Comparison of ENCODE assay signal across 11 cellular contexts in genomic region chr9:91253488-91253887, GRCh38.
DNase-seq lines count a peak whose midpoint lies in the region; ATAC-seq and TF ChIP-seq lines count a peak whose summit lies in the region.
"Had no signal": no experiment of that assay in that cellular context is flagged by ENCODE, and none has a peak within 500 bp of the region (broad histone marks: within the 10 kb centered on the region; RNA-seq: fewer than 3 reads in every experiment).

No MANE protein-coding gene starts in this region.

- H3K36me3 ChIP-seq in IMR-90 (ENCODE audit: control insufficient read depth, insufficient read depth, low read length) (no peaks in the 10 kb centered on the region), mesendoderm (ENCODE audit: control insufficient read depth, insufficient read depth, low read length) (no peaks in the 10 kb centered on the region)
- H3K36me3 ChIP-seq: SJSA1 had no signal

- CTCF ChIA-PET in IMR-90 (lab: Yijun Ruan, JAX), result interaction anchor here (0.9 kb wide), 1 partner anchor 15 kb away, joined by 5 read pairs; no protein-coding TSS in a partner anchor

- H3K4me3 Mint-ChIP-seq in activated CD4-positive, alpha-beta T cell treated with anti-CD3 and anti-CD28 coated beads, Interleukin-2, amount 10 ng/mL, durations not matched to agents 24 days and 14 days, result no peak overlapping the region
- H3K4me3 Mint-ChIP-seq: activated naive CD8-positive, alpha-beta T cell had no signal

- H2BK5ac ChIP-seq in IMR-90 (ENCODE audit: low read depth, low read length, poor library complexity, severe bottlenecking), result no peak overlapping the region
- no peak overlapping the region for H2BK5ac ChIP-seq in mesendoderm (ENCODE audit: low read length)

- peaks cover 20% of the 10 kb centered on the region for H3K36me3 Mint-ChIP-seq in activated CD4-positive, alpha-beta T cell treated with anti-CD3 and anti-CD28 coated beads, Interleukin-2, amount 10 ng/mL, durations not matched to agents 24 days and 14 days (ENCODE audit: low read depth)

- no peak overlapping the region for H4K91ac ChIP-seq in IMR-90 (ENCODE audit: insufficient read depth, low read depth, low read length)

- H3K4me3 ChIP-seq in IMR-90 (ENCODE audit: insufficient read depth, low read depth, low read length) (no peak overlapping the region), mesendoderm (ENCODE audit: low read length) (no peak overlapping the region)
- H3K4me3 ChIP-seq: SJSA1, skin epidermis had no signal

- no TSS peak for BruUV-seq in IMR-90 (replicated peaks; lab: Mats Ljungman, UMichigan)

- H3K27me3 ChIP-seq in IMR-90 (ENCODE audit: control insufficient read depth, insufficient read depth, low read length) (no peaks in the 10 kb centered on the region), mesendoderm (ENCODE audit: insufficient read depth, low read length, poor library complexity) (no peaks in the 10 kb centered on the region)
- H3K27me3 ChIP-seq: SJSA1 had no signal

- no peak overlapping the region for H2AK5ac ChIP-seq in IMR-90 (ENCODE audit: low read depth, low read length)
- no peak overlapping the region for H2AK5ac ChIP-seq in mesendoderm (ENCODE audit: low read length)

- no peak for TF ChIP-seq CTCF in IMR-90 (conservative IDR thresholded peaks at IDR 0.05; ENCODE audit: low read depth, low read length)

- H3K9me1 ChIP-seq in IMR-90 (ENCODE audit: insufficient read depth, low read length), result peaks cover 10% of the 10 kb centered on the region

- intact Hi-C loops in IMR-90 (cut with micrococcal nuclease), result no loop called here
- intact Hi-C loops in activated CD4-positive, alpha-beta T cell treated with anti-CD3 and anti-CD28 coated beads, Interleukin-2, amount 10 ng/mL, durations not matched to agents 24 days and 14 days (cut with micrococcal nuclease), result loop anchor here (2.0 to 5.0 kb wide), 2 partner anchors 91 to 217 kb away; no protein-coding TSS in a partner anchor

- peak; percentile 34 for TF ChIP-seq RAD21 in IMR-90 (IDR thresholded peaks at IDR 0.05; ENCODE audit: low read length)

- no peak for DNase-seq in activated CD4-positive, CD25-positive, alpha-beta regulatory T cell (lab: John Stamatoyannopoulos, UW)
- DNase-seq in IMR-90 (peak; percentile 31), mesendoderm (peak; percentile 90), cerebellum (ENCODE audit: low spot score) (no peak)
- DNase-seq in activated CD4-positive, alpha-beta T cell treated with anti-CD3 and anti-CD28 coated beads, Interleukin-2, amount 10 ng/mL, durations not matched to agents 24 days and 14 days, result peak; percentile 88

- no peak overlapping the region for H3K14ac ChIP-seq in IMR-90 (replicated peaks; ENCODE audit: low read depth, low read length)

- no peak overlapping the region for H3K23ac ChIP-seq in IMR-90 (ENCODE audit: low read depth, low read length)
- no peak overlapping the region for H3K23ac ChIP-seq in mesendoderm (ENCODE audit: low read length)

- H2BK120ac ChIP-seq in IMR-90 (ENCODE audit: low read depth, low read length) (no peak overlapping the region), mesendoderm (ENCODE audit: low read depth, low read length) (no peak overlapping the region)

- no peak overlapping the region for H2AFZ ChIP-seq in IMR-90 (replicated peaks; ENCODE audit: low read length, poor library complexity)

- H3K79me1 ChIP-seq in IMR-90 (ENCODE audit: low read depth in 1 of 2, low read length in 2 of 2), result peaks cover 0 to 9% of the 10 kb centered on the region in 2 experiments; a peak in 1 of 4 replicates
- no peaks in the 10 kb centered on the region for H3K79me1 ChIP-seq in mesendoderm (ENCODE audit: low read length)

- H4K8ac ChIP-seq in IMR-90 (ENCODE audit: low read depth in 2 of 2, low read length in 2 of 2) (no peak overlapping the region), mesendoderm (ENCODE audit: low read depth, low read length) (no peak overlapping the region)

- no peak for TF ChIP-seq POLR2A in IMR-90 (IDR thresholded peaks at IDR 0.05; ENCODE audit: low read depth, low read length)

- no peak overlapping the region for H2AK9ac ChIP-seq in IMR-90 (replicated peaks; ENCODE audit: low read depth, low read length, poor library complexity)

- H3K4ac ChIP-seq in IMR-90 (ENCODE audit: low read depth, low read length) (no peak overlapping the region), mesendoderm (ENCODE audit: low read depth, low read length) (no peak overlapping the region)

- WGBS in IMR-90 (ENCODE audit: extremely low coverage in 2 of 2, insufficient read length in 1 of 2), 2 experiments, result no CpG with 5 or more reads among the region's 1 CpG
- WGBS in mesendoderm (ENCODE audit: extremely low coverage, insufficient coverage, low lambda C conversion rate), result no CpG with 5 or more reads among the region's 1 CpG

- H3K4me1 ChIP-seq in IMR-90 (ENCODE audit: control insufficient read depth, insufficient read depth, low read length) (peaks cover 4% of the 10 kb centered on the region), mesendoderm (ENCODE audit: control insufficient read depth, low read depth, low read length) (no peaks in the 10 kb centered on the region)

- dilution Hi-C loops in IMR-90 (cut with HindIII; ENCODE audit: low sequenced_read_pairs, unreplicated experiment), result no loop called here

- H3K4me2 ChIP-seq in IMR-90 (ENCODE audit: low read depth, low read length) (no peak overlapping the region), mesendoderm (ENCODE audit: low read length) (no peak overlapping the region)

- in situ Hi-C loops in IMR-90 (cut with MboI; ENCODE audit: low sequenced_read_pairs), result no loop called here

- ATAC-seq in activated CD4-positive, CD25-positive, alpha-beta regulatory T cell treated with anti-CD3 and anti-CD28 coated beads, Interleukin-2, amount 50 U/mL, for 24 hours, result peak; percentile 13 to 70
- ATAC-seq in IMR-90 (ENCODE audit: low read depth), result no peak
- no peak for ATAC-seq in HG03135 (IDR thresholded peaks at IDR 0.05; ENCODE audit: unreplicated experiment)
- ATAC-seq in GM18907 (IDR thresholded peaks at IDR 0.05; ENCODE audit: unreplicated experiment), result no peak

- H3K4me1 Mint-ChIP-seq in activated CD4-positive, alpha-beta T cell treated with anti-CD3 and anti-CD28 coated beads, Interleukin-2, amount 10 ng/mL, durations not matched to agents 24 days and 14 days, result peaks cover 41% of the 10 kb centered on the region

- no peak overlapping the region for H3K27ac Mint-ChIP-seq in activated CD4-positive, alpha-beta T cell treated with anti-CD3 and anti-CD28 coated beads, Interleukin-2, amount 10 ng/mL, durations not matched to agents 24 days and 14 days
- H3K27ac Mint-ChIP-seq: activated naive CD8-positive, alpha-beta T cell had no signal

- peak overlapping the region; percentile 72; the same call in 1 of the 2 replicates for H3K18ac ChIP-seq in IMR-90 (ENCODE audit: low read depth, low read length)
- H3K18ac ChIP-seq in mesendoderm (ENCODE audit: low read length), result no peak overlapping the region

- H3K27ac ChIP-seq in IMR-90 (ENCODE audit: insufficient read depth, low read length), result no peak overlapping the region
- H3K27ac ChIP-seq in mesendoderm (ENCODE audit: low read depth, low read length), result no peak overlapping the region
- H3K27ac ChIP-seq: SJSA1 had no signal

- H3K79me2 ChIP-seq in mesendoderm (ENCODE audit: control insufficient read depth, insufficient read depth, low read length), result no peaks in the 10 kb centered on the region

- H2BK20ac ChIP-seq in IMR-90 (ENCODE audit: low read depth, low read length), result no peak overlapping the region

- H3K56ac ChIP-seq in IMR-90 (ENCODE audit: extremely low read depth, insufficient read depth, low read length) (no peak overlapping the region), mesendoderm (ENCODE audit: low read length) (no peak overlapping the region)

- POLR2A ChIA-PET in IMR-90 (lab: Charles Lee; ENCODE audit: unreplicated experiment), result no interaction called here

- H4K20me1 ChIP-seq in IMR-90 (ENCODE audit: insufficient read depth, low read length), result no peaks in the 10 kb centered on the region

- no peak overlapping the region for H4K5ac ChIP-seq in IMR-90 (ENCODE audit: low read depth, low read length)
- no peak overlapping the region for H4K5ac ChIP-seq in mesendoderm (ENCODE audit: low read length)

- H3K9ac ChIP-seq in IMR-90 (ENCODE audit: low read depth, low read length) (no peak overlapping the region), mesendoderm (ENCODE audit: low read length) (no peak overlapping the region)

- no peaks in the 10 kb centered on the region for H3K27me3 Mint-ChIP-seq in activated CD4-positive, alpha-beta T cell treated with anti-CD3 and anti-CD28 coated beads, Interleukin-2, amount 10 ng/mL, durations not matched to agents 24 days and 14 days
- H3K27me3 Mint-ChIP-seq: activated naive CD8-positive, alpha-beta T cell had no signal

- H3K9me3 ChIP-seq in IMR-90 (ENCODE audit: control insufficient read depth, insufficient read depth, low read length), result no peaks in the 10 kb centered on the region
- H3K9me3 ChIP-seq: SJSA1 had no signal

- no peak overlapping the region for H2BK15ac ChIP-seq in IMR-90 (ENCODE audit: low read depth, low read length)
- no peak overlapping the region for H2BK15ac ChIP-seq in mesendoderm (replicated peaks; ENCODE audit: low read depth)

- no peaks in the 10 kb centered on the region for H3K9me3 Mint-ChIP-seq in activated CD4-positive, alpha-beta T cell treated with anti-CD3 and anti-CD28 coated beads, Interleukin-2, amount 10 ng/mL, durations not matched to agents 24 days and 14 days

TF ChIP-seq in IMR-90, 13 proteins besides CTCF, POLR2A, EP300 and RAD21 (continues in another document):
- TF ChIP-seq BHLHE40 (IDR thresholded peaks at IDR 0.05; ENCODE audit: low read depth, low read length) (no peak), MAZ (IDR thresholded peaks at IDR 0.05; ENCODE audit: borderline replicate concordance, low read depth, low read length) (no peak), FOS (IDR thresholded peaks at IDR 0.05; ENCODE audit: low read depth, low read length) (no peak), SMC3 (IDR thresholded peaks at IDR 0.05; ENCODE audit: low read depth, low read length) (no peak), NFE2L2 (IDR thresholded peaks at IDR 0.05; ENCODE audit: low read depth, low read length) (no peak), MXI1 (IDR thresholded peaks at IDR 0.05; ENCODE audit: borderline replicate concordance, low read depth, low read length) (no peak), USF2 (IDR thresholded peaks at IDR 0.05; ENCODE audit: low read depth, low read length) (no peak), CHD1 (IDR thresholded peaks at IDR 0.05; ENCODE audit: low read depth, low read length) (no peak), RCOR1 (IDR thresholded peaks at IDR 0.05; ENCODE audit: insufficient replicate concordance, low read length) (no peak), MAFK (IDR thresholded peaks at IDR 0.05; ENCODE audit: low read depth, low read length) (no peak), CEBPB (IDR thresholded peaks at IDR 0.05; ENCODE audit: low read depth, low read length) (no peak)

Comparison
In these comparisons a context has a peak if more than half of its experiments do, and no peak if none do; other contexts are left out.
1. ATAC-seq: peak in activated CD4-positive, CD25-positive, alpha-beta regulatory T cell treated with anti-CD3 and anti-CD28 coated beads, Interleukin-2, amount 50 U/mL, for 24 hours (2 of 2); none in IMR-90 (single experiment), HG03135 (single experiment) and GM18907 (single experiment).
2. DNase-seq: peak in IMR-90 (single experiment), activated CD4-positive, alpha-beta T cell treated with anti-CD3 and anti-CD28 coated beads, Interleukin-2, amount 10 ng/mL, durations not matched to agents 24 days and 14 days (single experiment) and mesendoderm (single experiment); none in activated CD4-positive, CD25-positive, alpha-beta regulatory T cell (0 of 4) and cerebellum (single experiment).